10 cellular contexts compared by ENCODE assay signal in genomic region chr4:106287353-106287969, GRCh38. TPM values are rescaled to one million over a fixed set of nuclear protein-coding genes. Genes with fewer than 3 reads are reported as not detected.
DNase-seq lines count a peak whose midpoint lies in the region; ATAC-seq, FAIRE-seq and TF ChIP-seq lines count a peak whose summit lies in the region.
"Had no signal": no experiment of that assay in that cellular context is flagged by ENCODE, and none has a peak within 500 bp of the region (broad histone marks: within the 10 kb centered on the region; RNA-seq: fewer than 3 reads in every experiment).

No MANE protein-coding gene starts in this region.

- no peak overlapping the region for H3K4me2 ChIP-seq in K562 (ENCODE audit: insufficient read depth, low read length)

- H3K9me1 ChIP-seq in K562 (ENCODE audit: control insufficient read depth, insufficient read depth, low read length): no peaks in the 10 kb centered on the region

- CTCF ChIA-PET in BJ (lab: Yijun Ruan, JAX) (interaction anchor here (1.2 kb wide), 1 partner anchor 18 kb away, joined by 3 read pairs; no protein-coding TSS in a partner anchor), K562 (lab: Yijun Ruan, JAX; ENCODE audit: low intra/inter-chr PET ratio) (no interaction called here)

- no peak overlapping the region for H3K9ac ChIP-seq in K562 (ENCODE audit: insufficient read depth in 1 of 2, low read depth in 2 of 2, low read length in 2 of 2)

- TF ChIP-seq CTCF in BJ (IDR thresholded peaks at IDR 0.05; ENCODE audit: insufficient read depth, low read depth, low read length): no peak
- TF ChIP-seq CTCF in K562 (IDR thresholded peaks at IDR 0.05 in 2 of 3, conservative IDR thresholded peaks at IDR 0.05 in 1 of 3; ENCODE audit: insufficient read depth in 2 of 3, low read depth in 1 of 3, low read length in 3 of 3): no peak
- no peak for TF ChIP-seq CTCF in right lobe of liver (IDR thresholded peaks at IDR 0.05)

- no peaks in the 10 kb centered on the region for H3K79me2 ChIP-seq in K562 (ENCODE audit: control insufficient read depth, insufficient read depth, low read length)

- H2AFZ ChIP-seq in K562 (ENCODE audit: low read depth, low read length): 0 out of 2 replicates have a peak overlapping the region, but pooled peaks have one; percentile 15

- no peak for FAIRE-seq in K562 (lab: Jason Lieb, UNC)

- in situ Hi-C loops in K562 (cut with MboI): no loop called here

- TF ChIP-seq RAD21 in K562 (CRISPR knock-in tag; conservative IDR thresholded peaks at IDR 0.05 in 1 of 2, IDR thresholded peaks at IDR 0.05 in 1 of 2): no peak

- H3K27ac ChIP-seq in K562 (ENCODE audit: extremely low read depth, low read depth, low read length) (peak overlapping the region; percentile 53; the same call in 2 of the 3 replicates), right lobe of liver (peak overlapping the region in 1 of 3 donors; percentile 17)

- H4K20me1 ChIP-seq in K562 (replicated peaks; ENCODE audit: control insufficient read depth, insufficient read depth, low read length): no peaks in the 10 kb centered on the region

- H3K4me1 ChIP-seq in K562 (replicated peaks in 1 of 2; ENCODE audit: control insufficient read depth in 2 of 2, insufficient read depth in 2 of 2, low read length in 2 of 2) (0 out of 5 replicates have a peak, but pooled peaks cover 0 to 4% of the 10 kb centered on the region in 2 experiments), right lobe of liver (peaks cover 0 to 15% (median 7%) of the 10 kb centered on the region in 4 donors)

- H3K4me3 ChIP-seq in BJ (ENCODE audit: low read depth, low read length) (no peak overlapping the region), K562 (no peak overlapping the region), right lobe of liver (no peak overlapping the region)

- intact Hi-C loops in K562 (cut with micrococcal nuclease): no loop called here
- intact Hi-C loops in right lobe of liver (cut with DNase I): no loop called here

- H3K27me3 ChIP-seq in BJ (ENCODE audit: control insufficient read depth, insufficient read depth, low read length): no peaks in the 10 kb centered on the region
- no peaks in the 10 kb centered on the region for H3K27me3 ChIP-seq in K562 (ENCODE audit: control insufficient read depth in 2 of 2, insufficient read depth in 2 of 2, low read length in 2 of 2)
- no peaks in the 10 kb centered on the region for H3K27me3 ChIP-seq in right lobe of liver

- BruUV-seq in K562 (replicated peaks; lab: Mats Ljungman, UMichigan): no TSS peak

- POLR2A ChIA-PET in BJ (lab: Charles Lee) (no interaction called here), K562 (lab: Yijun Ruan, JAX) (no interaction called here)

- no peaks in the 10 kb centered on the region for H3K36me3 ChIP-seq in BJ (ENCODE audit: control insufficient read depth, insufficient read depth, low read length)
- peaks cover 18% of the 10 kb centered on the region; the same call in 1 of the 3 replicates for H3K36me3 ChIP-seq in K562 (ENCODE audit: control insufficient read depth, insufficient read depth, low read length)
- no peaks in the 10 kb centered on the region for H3K36me3 ChIP-seq in right lobe of liver

- DNase-seq in BJ (ENCODE audit: low read depth) (peak; percentile 60), HuH-7.5 (ENCODE audit: low spot score) (peak; percentile 12), K562 (ENCODE audit: extremely low read depth in 1 of 4, low spot score in 3 of 4) (peak in 1 of 4 experiments; percentile 12), right lobe of liver (no peak)
- DNase-seq in activated effector memory CD4-positive, alpha-beta T cell treated with anti-CD3 and anti-CD28 coated beads, Interleukin-2, amount 50 U/mL, for 16 hours: no peak
- DNase-seq: anterior cingulate cortex, H7 had no signal

- TF ChIP-seq EP300 in K562 (IDR thresholded peaks at IDR 0.05; ENCODE audit: low read length): no peak

- ATAC-seq in K562 (peak; percentile 71), right lobe of liver (peak; percentile 86 to 100 (median 98)), GM19035 (IDR thresholded peaks at IDR 0.05; ENCODE audit: unreplicated experiment) (no peak), HG03460 (IDR thresholded peaks at IDR 0.05; ENCODE audit: unreplicated experiment) (no peak), HG03039 (IDR thresholded peaks at IDR 0.05; ENCODE audit: unreplicated experiment) (no peak)

- H3K9me3 ChIP-seq in K562 (replicated peaks; ENCODE audit: control insufficient read depth, insufficient read depth, low read depth, low read length) (no peaks in the 10 kb centered on the region), right lobe of liver (no peaks in the 10 kb centered on the region)

- TF ChIP-seq POLR2A in K562 (conservative IDR thresholded peaks at IDR 0.05) (no peak), right lobe of liver (IDR thresholded peaks at IDR 0.05) (no peak)

TF ChIP-seq in K562, 482 proteins besides CTCF, POLR2A, EP300 and RAD21 (continues in another document):
- TF ChIP-seq ZNF717 (CRISPR knock-in tag; IDR thresholded peaks at IDR 0.05): no peak
- 0 out of 4 replicates have a peak, but pooled peaks of 1 of the 2 experiments have one; percentile 31 for TF ChIP-seq TRIM24 (IDR thresholded peaks at IDR 0.05)
- no peak for TF ChIP-seq CEBPG (CRISPR knock-in tag; IDR thresholded peaks at IDR 0.05)
- TF ChIP-seq CEBPG (tag; conservative IDR thresholded peaks at IDR 0.05 in 1 of 2, IDR thresholded peaks at IDR 0.05 in 1 of 2): peak in 1 of 2 experiments; percentile 82; a peak in 2 of 4 replicates
- no peak for TF ChIP-seq NEUROD1 (IDR thresholded peaks at IDR 0.05; ENCODE audit: borderline replicate concordance, low read depth, low read length, partially characterized antibody)
- TF ChIP-seq EGR1 (conservative IDR thresholded peaks at IDR 0.05): no peak
- TF ChIP-seq PML (IDR thresholded peaks at IDR 0.05; ENCODE audit: low read length): no peak
- 0 out of 2 replicates have a peak, but pooled peaks have one; percentile 30 for TF ChIP-seq ATF3 (IDR thresholded peaks at IDR 0.05)
- no peak for TF ChIP-seq ATF3 (CRISPR knock-in tag; conservative IDR thresholded peaks at IDR 0.05)
- TF ChIP-seq FOXP1 (CRISPR knock-in tag; IDR thresholded peaks at IDR 0.05): no peak
- no peak for TF ChIP-seq BMI1 (IDR thresholded peaks at IDR 0.05; ENCODE audit: low read length)
- TF ChIP-seq NFE2 (IDR thresholded peaks at IDR 0.05; ENCODE audit: low read depth): peak; percentile 59
- no peak for TF ChIP-seq ZNF696 (CRISPR knock-in tag; conservative IDR thresholded peaks at IDR 0.05)

RNA-seq across cellular contexts. Expression of gene TBCK, which starts 28.5 kb away (rescaled TPM):
- polyA plus RNA-seq in BJ (2011; rRNA removed) (36.3 and 52.3 TPM in 2 replicates), K562 (2011; rRNA removed) (21.7 and 26.6 TPM in 2 replicates), K562 (2014; fragmentation: Illumina TruSeq; extraction: Trizol) (9.1 and 11.3 TPM in 2 replicates), K562 (2014; fragmentation: Nextera tagmentation; extraction: Ambion mirVana) (10 to 100 TPM in 1 of 2 experiments, 1 to 10 TPM in 1; 5.3 to 11.1 TPM), K562 (2014; rRNA removed) (10.6 and 15.7 TPM in 2 replicates)
- 36.8 and 40.4 TPM in 2 replicates for polyA minus RNA-seq in BJ (2011; rRNA and poly(A)+ RNA removed)
- total RNA-seq in K562 (2011; cell fraction: chromatin; rRNA removed; ENCODE audit: low replicate concordance): 91.7 and 171 TPM in 2 replicates
- 55.7 and 67.0 TPM in 2 replicates for total RNA-seq in K562 (2011; cell fraction: nucleolus; rRNA removed)
- total RNA-seq in K562 (2011; cell fraction: nucleoplasm; rRNA removed): 69.7 and 80.2 TPM in 2 replicates
- total RNA-seq in K562 (2014; rRNA removed) (16.0 and 16.2 TPM in 2 replicates), K562 (2014; rRNA removed; fragmentation: Illumina TruSeq; extraction: Trizol) (20.9 and 22.4 TPM in 2 replicates), K562 (2015; rRNA removed; fragmentation: Illumina TruSeq; extraction: Trizol) (20.1 and 22.9 TPM in 2 replicates), K562 (2021) (23.8 and 23.9 TPM in 2 replicates), right lobe of liver (10 to 100 TPM; 15.1 to 20.1 (median 16.8) TPM)
- polyA plus RNA-seq in K562 (2011; cell fraction: cytosol; rRNA removed): 9.0 and 10.9 TPM in 2 replicates
- 55.6 and 61.3 TPM in 2 replicates for polyA plus RNA-seq in K562 (2011; cell fraction: nucleus; rRNA removed)
- polyA plus RNA-seq in K562 (2012): 9.5 and 10.2 TPM in 2 replicates
- polyA minus RNA-seq in K562 (2011; rRNA and poly(A)+ RNA removed): 66.3 and 82.8 TPM in 2 replicates
- polyA minus RNA-seq in K562 (2011; cell fraction: cytosol; rRNA and poly(A)+ RNA removed): 11.5 and 12.3 TPM in 2 replicates
- 160 and 215 TPM in 2 replicates for polyA minus RNA-seq in K562 (2011; cell fraction: nucleus; rRNA and poly(A)+ RNA removed)

RNA-seq across cellular contexts. Expression of gene AIMP1, which starts 28.9 kb away (rescaled TPM):
- polyA plus RNA-seq in BJ (2011; rRNA removed): 10.8 and 29.9 TPM in 2 replicates
- polyA minus RNA-seq in BJ (2011; rRNA and poly(A)+ RNA removed): 2.0 and 2.7 TPM in 2 replicates
- 5.0 and 25.9 TPM in 2 replicates for total RNA-seq in K562 (2011; cell fraction: chromatin; rRNA removed; ENCODE audit: low replicate concordance)
- 3.0 and 4.1 TPM in 2 replicates for total RNA-seq in K562 (2011; cell fraction: nucleolus; rRNA removed)
- 7.5 and 13.0 TPM in 2 replicates for total RNA-seq in K562 (2011; cell fraction: nucleoplasm; rRNA removed)
- 28.7 and 39.9 TPM in 2 replicates for total RNA-seq in K562 (2014; rRNA removed)
- 71.5 and 98.0 TPM in 2 replicates for total RNA-seq in K562 (2014; rRNA removed; fragmentation: Illumina TruSeq; extraction: Trizol)
- total RNA-seq in K562 (2015; rRNA removed; fragmentation: Illumina TruSeq; extraction: Trizol): 42.9 and 48.7 TPM in 2 replicates
- 65.9 and 70.1 TPM in 2 replicates for total RNA-seq in K562 (2021)
- polyA plus RNA-seq in K562 (2011; rRNA removed): 43.0 and 59.8 TPM in 2 replicates
- 3.7 and 10.7 TPM in 2 replicates for polyA plus RNA-seq in K562 (2011; cell fraction: cytosol; rRNA removed)
- 10.3 and 21.6 TPM in 2 replicates for polyA plus RNA-seq in K562 (2011; cell fraction: nucleus; rRNA removed)
- 51.3 and 68.3 TPM in 2 replicates for polyA plus RNA-seq in K562 (2012)
- polyA plus RNA-seq in K562 (2014; fragmentation: Illumina TruSeq; extraction: Trizol): 74.3 and 89.1 TPM in 2 replicates
- 100 to 1,000 TPM; 128 to 141 TPM for polyA plus RNA-seq in K562 (2014; fragmentation: Nextera tagmentation; extraction: Ambion mirVana)
- polyA plus RNA-seq in K562 (2014; rRNA removed): 60.3 and 60.4 TPM in 2 replicates
- 19.7 and 23.7 TPM in 2 replicates for polyA minus RNA-seq in K562 (2011; rRNA and poly(A)+ RNA removed)
- 13.6 TPM in 2 replicates for polyA minus RNA-seq in K562 (2011; cell fraction: cytosol; rRNA and poly(A)+ RNA removed)
- 5.3 and 9.7 TPM in 2 replicates for polyA minus RNA-seq in K562 (2011; cell fraction: nucleus; rRNA and poly(A)+ RNA removed)
- total RNA-seq in right lobe of liver: 10 to 100 TPM; 15.0 to 21.2 (median 16.7) TPM

Comparison
In these comparisons a context has a peak if more than half of its experiments do, and no peak if none do; other contexts are left out.
1. DNase-seq: peak in BJ (single experiment) and HuH-7.5 (single experiment); none in right lobe of liver (0 of 3) and activated effector memory CD4-positive, alpha-beta T cell treated with anti-CD3 and anti-CD28 coated beads, Interleukin-2, amount 50 U/mL, for 16 hours (single experiment).
2. ATAC-seq: peak in K562 (single experiment) and right lobe of liver (4 of 4); none in GM19035 (single experiment), HG03460 (single experiment) and HG03039 (single experiment).